ENCODE assay signal across 8 cellular contexts in the genomic region with DNA sequence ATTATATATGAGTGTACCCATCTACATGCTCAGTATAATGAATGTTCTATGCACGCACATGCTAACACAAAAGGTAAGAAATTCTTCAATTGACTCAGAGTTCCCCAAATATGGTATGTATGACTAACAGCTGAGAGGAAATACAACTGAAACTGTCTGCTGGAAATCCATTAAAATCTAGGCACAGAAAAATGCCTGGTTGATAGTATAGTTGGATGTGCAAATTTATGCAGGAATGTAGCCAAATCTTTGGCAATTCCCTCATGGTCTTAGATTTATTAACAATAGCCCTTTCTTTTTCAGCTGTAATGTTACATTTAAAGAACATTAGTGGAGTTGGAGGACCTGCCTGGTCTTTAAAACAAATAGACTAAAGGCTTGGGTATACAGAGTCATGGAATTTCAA. TPM values are rescaled to one million over a fixed set of nuclear protein-coding genes. Genes with fewer than 3 reads are reported as not detected.
DNase-seq lines count a peak whose midpoint lies in the region; ATAC-seq and TF ChIP-seq lines count a peak whose summit lies in the region.

No MANE protein-coding gene starts in this region.

- no peaks in the 10 kb centered on the region for H3K9me3 ChIP-seq in RWPE2 (ENCODE audit: severe bottlenecking)
- no peaks in the 10 kb centered on the region for H3K9me3 ChIP-seq in ovary

- peak; percentile 90 for ATAC-seq in GM18519 (IDR thresholded peaks at IDR 0.05; ENCODE audit: low FRiP score, unreplicated experiment)
- ATAC-seq in HG02943 (IDR thresholded peaks at IDR 0.05; ENCODE audit: low read depth, unreplicated experiment): peak; percentile 60
- ATAC-seq in RWPE2 (ENCODE audit: low read depth): peak; percentile 79

- H3K4me1 ChIP-seq in RWPE2 (ENCODE audit: insufficient read depth, poor library complexity, severe bottlenecking) (peaks cover 32% of the 10 kb centered on the region), ovary (ENCODE audit: insufficient read depth) (peaks cover 1% of the 10 kb centered on the region)

- intact Hi-C loops in dorsolateral prefrontal cortex (cut with DNase I): no loop called here
- intact Hi-C loops in ovary (cut with DNase I): no loop called here

- peaks cover 28% of the 10 kb centered on the region for H3K36me3 ChIP-seq in RWPE2 (ENCODE audit: low read depth)
- no peaks in the 10 kb centered on the region for H3K36me3 ChIP-seq in ovary

- TF ChIP-seq POLR2A in ovary (IDR thresholded peaks at IDR 0.05): no peak

- TF ChIP-seq EP300 in ovary (IDR thresholded peaks at IDR 0.05): no peak

- WGBS in ovary, 3 donors: 89 to 97% (median 92%) methylated on average over 1 of the region's 1 CpG

- peak overlapping the region; percentile 16 for H3K27ac ChIP-seq in RWPE2 (ENCODE audit: poor library complexity, severe bottlenecking)
- peak overlapping the region in 29 of 59 donors; percentile 2 to 54 (median 14) for H3K27ac ChIP-seq in dorsolateral prefrontal cortex
- no peak overlapping the region for H3K27ac ChIP-seq in ovary

- no peak overlapping the region for H3K4me3 ChIP-seq in RWPE2 (ENCODE audit: severe bottlenecking)
- H3K4me3 ChIP-seq in dorsolateral prefrontal cortex: peak overlapping the region in 13 of 59 donors; percentile 2 to 26 (median 12)
- H3K4me3 ChIP-seq in ovary: no peak overlapping the region

- H3K27me3 ChIP-seq in RWPE2 (ENCODE audit: insufficient read depth, poor library complexity, severe bottlenecking) (no peaks in the 10 kb centered on the region), dorsolateral prefrontal cortex (no peaks in the 10 kb centered on the region), ovary (no peaks in the 10 kb centered on the region)

- TF ChIP-seq CTCF in RWPE2 (IDR thresholded peaks at IDR 0.05; ENCODE audit: poor library complexity, severe bottlenecking) (no peak), dorsolateral prefrontal cortex (IDR thresholded peaks at IDR 0.05 in 54 of 56, conservative IDR thresholded peaks at IDR 0.05 in 2 of 56; ENCODE audit: low read depth in 1 of 56, partially characterized antibody in 56 of 56) (no peak), ovary (IDR thresholded peaks at IDR 0.05) (no peak)

- DNase-seq in A172 (ENCODE audit: low spot score): peak; percentile 42
- no peak for DNase-seq in RWPE2 (ENCODE audit: low spot score)
- peak; percentile 64 for DNase-seq in kidney tubule cell (ENCODE audit: low spot score)
- no peak for DNase-seq in dorsolateral prefrontal cortex
- DNase-seq in ovary: no peak
- no peak for DNase-seq in activated CD8-positive, alpha-beta memory T cell treated with anti-CD3 and anti-CD28 coated beads, Interleukin-2, amount 50 U/mL, for 48 hours

RNA-seq across cellular contexts. Expression of gene CAMK2D, which starts 5.5 kb away (rescaled TPM):
- 24.8 and 31.2 TPM in 2 replicates for total RNA-seq in A172 (2014; rRNA removed; shearing (Covaris generic))
- total RNA-seq in dorsolateral prefrontal cortex (100 to 1,000 TPM in 29 of 120 experiments, 10 to 100 TPM in 91; 46.8 to 134 (median 89.2) TPM), ovary (10 to 100 TPM; 30.6 to 36.9 (median 32.5) TPM)
- 10 to 100 TPM; 14.2 to 27.9 TPM for polyA plus RNA-seq in ovary

Comparison
In these comparisons a context has a peak if more than half of its experiments do, and no peak if none do; other contexts are left out.
1. DNase-seq: peak in A172 (single experiment) and kidney tubule cell (single experiment); none in RWPE2 (single experiment), dorsolateral prefrontal cortex (0 of 10), ovary (0 of 5) and activated CD8-positive, alpha-beta memory T cell treated with anti-CD3 and anti-CD28 coated beads, Interleukin-2, amount 50 U/mL, for 48 hours (single experiment).
2. Peak in every context shown above with its lines, with median percentiles within 50 percentile points of each other: ATAC-seq.